ENCODE assay signal across 10 cellular contexts in genomic region chr13:43933378-43933777, GRCh38. TPM values are rescaled to one million over a fixed set of nuclear protein-coding genes. Genes with fewer than 3 reads are reported as not detected.
A peak's percentile ranks its signal among the peaks of the same experiment; 100 is the strongest.
DNase-seq lines count a peak whose midpoint lies in the region; ATAC-seq, FAIRE-seq and TF ChIP-seq lines count a peak whose summit lies in the region.
"Had no signal": no experiment of that assay in that cellular context is flagged by ENCODE, and none has a peak within 500 bp of the region (broad histone marks: within the 10 kb centered on the region; RNA-seq: fewer than 3 reads in every experiment).

No MANE protein-coding gene starts in this region.

- ATAC-seq in GM19397 (IDR thresholded peaks at IDR 0.05; ENCODE audit: unreplicated experiment), result peak; percentile 100
- ATAC-seq in HG02852 (IDR thresholded peaks at IDR 0.05; ENCODE audit: unreplicated experiment), result peak; percentile 100
- peak; percentile 99 for ATAC-seq in HG03521 (IDR thresholded peaks at IDR 0.05; ENCODE audit: unreplicated experiment)

- H3K9me3 Mint-ChIP-seq in osteocyte (ENCODE audit: unreplicated experiment), result peaks cover 9% of the 10 kb centered on the region
- H3K9me3 Mint-ChIP-seq: activated naive CD4-positive, alpha-beta T cell treated with anti-CD3 and anti-CD28 coated beads for 36 hours had no signal

- no peaks in the 10 kb centered on the region for H3K36me3 Mint-ChIP-seq in osteocyte (ENCODE audit: unreplicated experiment)

- no peak overlapping the region for H3K27ac Mint-ChIP-seq in osteocyte (ENCODE audit: unreplicated experiment)
- H3K27ac Mint-ChIP-seq: activated naive CD4-positive, alpha-beta T cell treated with anti-CD3 and anti-CD28 coated beads for 36 hours had no signal

- peak; percentile 77 for FAIRE-seq in GM12892 (lab: Jason Lieb, UNC)

- H3K27me3 Mint-ChIP-seq in osteocyte (ENCODE audit: unreplicated experiment), result peaks cover 12% of the 10 kb centered on the region

- H3K4me1 Mint-ChIP-seq in osteocyte (ENCODE audit: unreplicated experiment), result peaks cover 16% of the 10 kb centered on the region

- TF ChIP-seq CTCF in osteocyte (IDR thresholded peaks at IDR 0.05), result no peak

- H3K4me3 Mint-ChIP-seq in osteocyte (ENCODE audit: unreplicated experiment), result no peak overlapping the region
- H3K4me3 Mint-ChIP-seq: activated naive CD4-positive, alpha-beta T cell treated with anti-CD3 and anti-CD28 coated beads for 36 hours had no signal

- DNase-seq in GM12892 (ENCODE audit: insufficient read length) (peak; percentile 12), NCI-H146 (lab: John Stamatoyannopoulos, UW) (no peak), osteocyte (ENCODE audit: extremely low spot score, unreplicated experiment) (no peak), NCI-H2227 treated with DMSO at 0.1 percent for 48 hours (lab: John Stamatoyannopoulos, UW) (no peak)
- no peak for DNase-seq in stimulated activated naive CD4-positive, alpha-beta T cell treated with Interleukin-2 at 50 U/mL for 16 hours (lab: John Stamatoyannopoulos, UW)
- DNase-seq: activated naive CD4-positive, alpha-beta T cell treated with anti-CD3 and anti-CD28 coated beads for 36 hours; NCI-H1930 had no signal

- no peak for TF ChIP-seq POLR2A in GM12892 (IDR thresholded peaks at IDR 0.05; ENCODE audit: low read depth, low read length)

RNA-seq across cellular contexts. Expression of gene LACC1, which starts 53.7 kb away (rescaled TPM):
- polyA plus RNA-seq in GM12892 (2012; ENCODE audit: missing spikeins), result 1.8 TPM
- total RNA-seq in osteocyte, result 6.7 and 8.7 TPM in 2 replicates

RNA-seq across cellular contexts. Expression of gene CCDC122, which starts 53.8 kb away (rescaled TPM):
- 3.3 TPM for polyA plus RNA-seq in GM12892 (2012; ENCODE audit: missing spikeins)
- total RNA-seq in osteocyte, result 9.4 and 12.4 TPM in 2 replicates
